19 cellular contexts compared by ENCODE assay signal in the genomic region with DNA sequence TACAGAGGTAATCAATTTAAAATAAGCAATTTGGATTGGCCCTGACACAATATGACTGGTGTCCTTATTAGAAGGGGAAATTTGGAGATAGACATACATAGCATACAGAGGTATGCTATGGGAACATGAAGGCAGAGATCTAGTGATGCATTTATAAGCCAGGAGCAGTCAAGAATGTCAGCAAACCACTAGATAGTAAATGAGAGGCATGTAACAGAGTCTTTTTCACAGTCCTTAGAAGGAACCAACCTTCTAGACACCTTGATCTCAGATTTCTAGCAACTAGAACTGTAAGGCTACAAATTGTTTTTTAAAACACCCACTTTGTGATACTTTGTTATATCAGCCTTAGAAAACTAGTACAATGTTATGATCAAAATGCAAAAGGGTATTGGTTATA. TPM values are rescaled to one million over a fixed set of nuclear protein-coding genes. Genes with fewer than 3 reads are reported as not detected.
DNase-seq lines count a peak whose midpoint lies in the region; ATAC-seq and TF ChIP-seq lines count a peak whose summit lies in the region.
"Had no signal": no experiment of that assay in that cellular context is flagged by ENCODE, and none has a peak within 500 bp of the region (broad histone marks: within the 10 kb centered on the region; RNA-seq: fewer than 3 reads in every experiment).

No MANE protein-coding gene starts in this region.

- no peak overlapping the region for H3K4me3 ChIP-seq in subcutaneous abdominal adipose tissue (ENCODE audit: low read depth in 1 of 5, low read length in 5 of 5)
- H3K4me3 ChIP-seq: A549; BLaER1 treated with 17β-estradiol and CSF1 and Interleukin-3, amounts not matched to agents 10 nM and 100 nM; GM12878 had no signal

- peaks cover 37% of the 10 kb centered on the region for H3K36me3 Mint-ChIP-seq in WTC11
- H3K36me3 Mint-ChIP-seq: CD8-positive, alpha-beta T cell had no signal

- peaks cover 5% of the 10 kb centered on the region; the same call in 1 of the 2 replicates for H3K27me3 Mint-ChIP-seq in WTC11 (ENCODE audit: low read depth)
- H3K27me3 Mint-ChIP-seq: B cell had no signal

- peaks cover 66% of the 10 kb centered on the region for H3K9me3 Mint-ChIP-seq in WTC11
- H3K9me3 Mint-ChIP-seq: CD8-positive, alpha-beta T cell had no signal

- CTCF ChIA-PET in WTC11 (lab: Charles Lee): no interaction called here

- peaks cover 0 to 11% (median 0%) of the 10 kb centered on the region in 5 donors for H3K4me1 ChIP-seq in subcutaneous abdominal adipose tissue (ENCODE audit: control insufficient read depth in 5 of 5, insufficient read depth in 5 of 5, low read length in 5 of 5)
- H3K4me1 ChIP-seq: A549; BLaER1 treated with 17β-estradiol and CSF1 and Interleukin-3, amounts not matched to agents 10 nM and 100 nM; Caco-2 had no signal

- H3K4me3 Mint-ChIP-seq in WTC11: no peak overlapping the region
- H3K4me3 Mint-ChIP-seq: B cell; CD4-positive, alpha-beta T cell; CD8-positive, alpha-beta T cell had no signal

- DNase-seq in G401 (ENCODE audit: low spot score) (peak; percentile 60), cerebellar cortex (ENCODE audit: low spot score) (peak; percentile 51), WTC11 (ENCODE audit: low spot score) (no peak)
- DNase-seq: AML-193; Caco-2; Calu3; CD4-positive, alpha-beta T cell; CD8-positive, alpha-beta T cell; DMS79 treated with DMSO at 0.1 percent for 48 hours; GDM1 had no signal

- no peaks in the 10 kb centered on the region for H3K9me3 ChIP-seq in subcutaneous abdominal adipose tissue (ENCODE audit: control insufficient read depth in 5 of 5, low read length in 5 of 5)
- H3K9me3 ChIP-seq: A549; BLaER1 treated with 17β-estradiol and CSF1 and Interleukin-3, amounts not matched to agents 10 nM and 100 nM; Caco-2 had no signal

- H3K27ac Mint-ChIP-seq in WTC11: no peak overlapping the region
- H3K27ac Mint-ChIP-seq: B cell; CD4-positive, alpha-beta T cell; CD8-positive, alpha-beta T cell had no signal

- no peak overlapping the region for H3K9ac ChIP-seq in subcutaneous abdominal adipose tissue (ENCODE audit: low read length in 5 of 5)
- H3K9ac ChIP-seq: BLaER1 treated with 17β-estradiol and CSF1 and Interleukin-3, amounts not matched to agents 10 nM and 100 nM had no signal

- ATAC-seq in WTC11 (no peak), HG02759 (IDR thresholded peaks at IDR 0.05; ENCODE audit: unreplicated experiment) (no peak)
- ATAC-seq: A549; CD8-positive, alpha-beta T cell; GM12878 had no signal

- no peak for TF ChIP-seq CTCF in WTC11 (IDR thresholded peaks at IDR 0.05)

- peak overlapping the region; percentile 11 for H3K27ac ChIP-seq in subcutaneous abdominal adipose tissue (ENCODE audit: low read depth, low read length)
- H3K27ac ChIP-seq: 22Rv1; A549; BLaER1 treated with 17β-estradiol and CSF1 and Interleukin-3, amounts not matched to agents 10 nM and 100 nM; C4-2B had no signal

- no peaks in the 10 kb centered on the region for H3K36me3 ChIP-seq in subcutaneous abdominal adipose tissue (ENCODE audit: control insufficient read depth in 5 of 5, insufficient read depth in 5 of 5, low read length in 5 of 5)
- H3K36me3 ChIP-seq: BLaER1 treated with 17β-estradiol and CSF1 and Interleukin-3, amounts not matched to agents 10 nM and 100 nM had no signal

- H3K27me3 ChIP-seq in subcutaneous abdominal adipose tissue (ENCODE audit: control insufficient read depth in 5 of 5, insufficient read depth in 4 of 5, low read length in 5 of 5): no peaks in the 10 kb centered on the region
- H3K27me3 ChIP-seq: BLaER1 treated with 17β-estradiol and CSF1 and Interleukin-3, amounts not matched to agents 10 nM and 100 nM had no signal

- in situ Hi-C loops in G401 (cut with HindIII; ENCODE audit: low sequenced_read_pairs): no loop called here

- POLR2A ChIA-PET in WTC11 (lab: Charles Lee): no interaction called here

- no peaks in the 10 kb centered on the region for H3K4me1 Mint-ChIP-seq in WTC11
- H3K4me1 Mint-ChIP-seq: B cell had no signal

TF ChIP-seq in WTC11, 78 proteins besides CTCF, POLR2A, EP300 and RAD21 (continues in another document):
- TF ChIP-seq, protein P1, sequence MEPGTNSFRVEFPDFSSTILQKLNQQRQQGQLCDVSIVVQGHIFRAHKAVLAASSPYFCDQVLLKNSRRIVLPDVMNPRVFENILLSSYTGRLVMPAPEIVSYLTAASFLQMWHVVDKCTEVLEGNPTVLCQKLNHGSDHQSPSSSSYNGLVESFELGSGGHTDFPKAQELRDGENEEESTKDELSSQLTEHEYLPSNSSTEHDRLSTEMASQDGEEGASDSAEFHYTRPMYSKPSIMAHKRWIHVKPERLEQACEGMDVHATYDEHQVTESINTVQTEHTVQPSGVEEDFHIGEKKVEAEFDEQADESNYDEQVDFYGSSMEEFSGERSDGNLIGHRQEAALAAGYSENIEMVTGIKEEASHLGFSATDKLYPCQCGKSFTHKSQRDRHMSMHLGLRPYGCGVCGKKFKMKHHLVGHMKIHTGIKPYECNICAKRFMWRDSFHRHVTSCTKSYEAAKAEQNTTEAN (CRISPR knock-in tag; IDR thresholded peaks at IDR 0.05): no peak
- TF ChIP-seq, protein P2, sequence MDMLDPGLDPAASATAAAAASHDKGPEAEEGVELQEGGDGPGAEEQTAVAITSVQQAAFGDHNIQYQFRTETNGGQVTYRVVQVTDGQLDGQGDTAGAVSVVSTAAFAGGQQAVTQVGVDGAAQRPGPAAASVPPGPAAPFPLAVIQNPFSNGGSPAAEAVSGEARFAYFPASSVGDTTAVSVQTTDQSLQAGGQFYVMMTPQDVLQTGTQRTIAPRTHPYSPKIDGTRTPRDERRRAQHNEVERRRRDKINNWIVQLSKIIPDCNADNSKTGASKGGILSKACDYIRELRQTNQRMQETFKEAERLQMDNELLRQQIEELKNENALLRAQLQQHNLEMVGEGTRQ (CRISPR knock-in tag; IDR thresholded peaks at IDR 0.05): no peak
- TF ChIP-seq TEAD4 (CRISPR knock-in tag; IDR thresholded peaks at IDR 0.05) (no peak), ZBTB21 (CRISPR knock-in tag; IDR thresholded peaks at IDR 0.05; ENCODE audit: borderline replicate concordance) (no peak), ZNF512 (CRISPR knock-in tag; IDR thresholded peaks at IDR 0.05; ENCODE audit: borderline replicate concordance) (no peak), GTF2I (CRISPR knock-in tag; conservative IDR thresholded peaks at IDR 0.05) (no peak), ZNF138 (CRISPR knock-in tag; conservative IDR thresholded peaks at IDR 0.05) (no peak), FOXK1 (CRISPR knock-in tag; IDR thresholded peaks at IDR 0.05) (no peak), HMGA2 (CRISPR knock-in tag; IDR thresholded peaks at IDR 0.05) (no peak), ZNF121 (CRISPR knock-in tag; IDR thresholded peaks at IDR 0.05) (no peak), PRDM15 (CRISPR knock-in tag; IDR thresholded peaks at IDR 0.05) (no peak)
- TF ChIP-seq, protein P3, sequence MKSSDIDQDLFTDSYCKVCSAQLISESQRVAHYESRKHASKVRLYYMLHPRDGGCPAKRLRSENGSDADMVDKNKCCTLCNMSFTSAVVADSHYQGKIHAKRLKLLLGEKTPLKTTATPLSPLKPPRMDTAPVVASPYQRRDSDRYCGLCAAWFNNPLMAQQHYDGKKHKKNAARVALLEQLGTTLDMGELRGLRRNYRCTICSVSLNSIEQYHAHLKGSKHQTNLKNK (CRISPR knock-in tag; IDR thresholded peaks at IDR 0.05): no peak

RNA-seq across cellular contexts. Expression of gene CA10, which starts 54.3 kb away (rescaled TPM):
- total RNA-seq in G401 (2014; rRNA removed; shearing (Covaris generic)): not detected in 2 replicates
- 0.32 to 0.90 TPM (median 0.87 TPM) in 3 replicates for total RNA-seq in WTC11 (2021)
- total RNA-seq: A172; B cell; Caco-2; Calu3; CD4-positive, alpha-beta T cell; CD8-positive, alpha-beta T cell; GM12878 had no signal
